ENCODE assay signal across 13 cellular contexts in genomic region chr3:126067959-126068358, GRCh38. TPM values are rescaled to one million over a fixed set of nuclear protein-coding genes. Genes with fewer than 3 reads are reported as not detected.
A peak's percentile ranks its signal among the peaks of the same experiment; 100 is the strongest.
DNase-seq lines count a peak whose midpoint lies in the region; TF ChIP-seq lines count a peak whose summit lies in the region.
"Had no signal": no experiment of that assay in that cellular context is flagged by ENCODE, and none has a peak within 500 bp of the region (broad histone marks: within the 10 kb centered on the region; RNA-seq: fewer than 3 reads in every experiment).

No MANE protein-coding gene starts in this region.

- H3K4ac ChIP-seq in neuronal stem cell (ENCODE audit: low read length), result no peak overlapping the region

- peaks cover 35% of the 10 kb centered on the region for H3K9me3 ChIP-seq in endodermal cell (ENCODE audit: control insufficient read depth, low read length)
- peaks cover 2% of the 10 kb centered on the region in 2 donors for H3K9me3 ChIP-seq in neuronal stem cell (replicated peaks in 1 of 2; ENCODE audit: control insufficient read depth in 2 of 2, insufficient read depth in 1 of 2, low read depth in 1 of 2, low read length in 2 of 2)

- H3K27me3 Mint-ChIP-seq in endodermal cell (ENCODE audit: insufficient read depth), result peaks cover 18% of the 10 kb centered on the region
- H3K27me3 Mint-ChIP-seq: CD4-positive, alpha-beta T cell had no signal

- H3K4me1 ChIP-seq in endodermal cell (ENCODE audit: control insufficient read depth, insufficient read depth, low read length) (peaks cover 17% of the 10 kb centered on the region), neuronal stem cell (ENCODE audit: control insufficient read depth in 2 of 2, insufficient read depth in 1 of 2, low read depth in 1 of 2, low read length in 2 of 2) (no peaks in the 10 kb centered on the region)

- no peak overlapping the region for H4K8ac ChIP-seq in neuronal stem cell (ENCODE audit: low read depth, low read length)

- H2BK5ac ChIP-seq in neuronal stem cell (ENCODE audit: low read length), result no peak overlapping the region

- H3K4me2 ChIP-seq in neuronal stem cell (ENCODE audit: insufficient read depth, low read length, poor library complexity, severe bottlenecking), result no peak overlapping the region
- H3K4me2 ChIP-seq: GM23338 had no signal

- H2AK5ac ChIP-seq in neuronal stem cell (ENCODE audit: low read depth, low read length), result no peak overlapping the region

- H3K79me1 ChIP-seq in neuronal stem cell (ENCODE audit: low read depth, low read length), result no peaks in the 10 kb centered on the region

- H2BK120ac ChIP-seq in neuronal stem cell (ENCODE audit: low read depth, low read length), result no peak overlapping the region

- H3K4me3 ChIP-seq in endodermal cell (ENCODE audit: low read length) (peak overlapping the region; percentile 66), neuronal stem cell (ENCODE audit: low read length in 2 of 2) (no peak overlapping the region)
- H3K4me3 ChIP-seq: GM23338 had no signal

- H4K91ac ChIP-seq in neuronal stem cell (ENCODE audit: low read depth, low read length, poor library complexity), result no peak overlapping the region

- 94 to 98% methylated on average over 6 to 8 of the region's 8 CpGs for WGBS in endodermal cell (ENCODE audit: insufficient coverage in 1 of 2, insufficient read length in 1 of 2), 2 experiments
- WGBS in neuronal stem cell (ENCODE audit: extremely low coverage in 2 of 2, insufficient read length in 2 of 2, insufficient replicate concordance in 1 of 2), 2 donors, result no CpG with 5 or more reads among the region's 8 CpGs

- TF ChIP-seq CTCF in GM13976 (IDR thresholded peaks at IDR 0.05; ENCODE audit: borderline replicate concordance, control extremely low read depth, extremely low read depth, insufficient read depth, missing control alignments), result no peak
- TF ChIP-seq CTCF in endodermal cell (conservative IDR thresholded peaks at IDR 0.05), result no peak

- H3K18ac ChIP-seq in neuronal stem cell (ENCODE audit: low read length), result no peak overlapping the region

- peak; percentile 12 for DNase-seq in GM13976 (ENCODE audit: low spot score)
- DNase-seq in endodermal cell, result no peak
- no peak for DNase-seq in neuronal stem cell (ENCODE audit: low spot score)
- DNase-seq in glomerular visceral epithelial cell (ENCODE audit: extremely low spot score), result no peak
- DNase-seq in NCI-H2107 (lab: John Stamatoyannopoulos, UW), result no peak
- no peak for DNase-seq in NCI-H748 (lab: John Stamatoyannopoulos, UW; ENCODE audit: unreplicated experiment)
- DNase-seq: ACHN; AML-193; Caco-2; CD4-positive, alpha-beta T cell; H9 had no signal

- H3K27me3 ChIP-seq in endodermal cell (ENCODE audit: control insufficient read depth, insufficient read depth, low read length, poor library complexity, severe bottlenecking) (no peaks in the 10 kb centered on the region), neuronal stem cell (ENCODE audit: control insufficient read depth in 3 of 3, insufficient read depth in 3 of 3, low read depth in 1 of 3, low read length in 3 of 3) (no peaks in the 10 kb centered on the region)

- H3K9me3 Mint-ChIP-seq in endodermal cell, result peaks cover 42% of the 10 kb centered on the region
- H3K9me3 Mint-ChIP-seq: GM23338, H9 had no signal

- no peak overlapping the region for H3K23ac ChIP-seq in neuronal stem cell (ENCODE audit: low read depth, low read length, poor library complexity)

- H3K36me3 ChIP-seq in endodermal cell (ENCODE audit: control insufficient read depth, insufficient read depth, low read length) (peaks cover 31% of the 10 kb centered on the region), neuronal stem cell (replicated peaks in 1 of 2; ENCODE audit: control insufficient read depth in 2 of 2, insufficient read depth in 2 of 2, low read length in 2 of 2) (peaks cover 0 to 17% of the 10 kb centered on the region in 2 donors)

- H2AFZ ChIP-seq in neuronal stem cell (ENCODE audit: low read length), result no peak overlapping the region
- H2AFZ ChIP-seq: GM23338 had no signal

- in situ Hi-C loops in GM13976 (cut with MboI; ENCODE audit: low sequenced_read_pairs, unreplicated experiment), result no loop called here

- H3K14ac ChIP-seq in neuronal stem cell (ENCODE audit: low read length), result peak overlapping the region; percentile 9

- H3K36me3 Mint-ChIP-seq in endodermal cell (ENCODE audit: low read depth), result peaks cover 39% of the 10 kb centered on the region

- no peak overlapping the region for H2BK15ac ChIP-seq in neuronal stem cell (ENCODE audit: low read length)

- H3K4me3 Mint-ChIP-seq in endodermal cell, result no peak overlapping the region
- H3K4me3 Mint-ChIP-seq: CD4-positive, alpha-beta T cell; GM23338; H9 had no signal

- no peak overlapping the region for H3K27ac ChIP-seq in endodermal cell (ENCODE audit: low read depth, low read length)
- no peak overlapping the region for H3K27ac ChIP-seq in neuronal stem cell (replicated peaks; ENCODE audit: low read length)
- H3K27ac ChIP-seq: C4-2B had no signal

- peaks cover 20% of the 10 kb centered on the region for H3K4me1 Mint-ChIP-seq in endodermal cell

- no peak overlapping the region for H3K27ac Mint-ChIP-seq in endodermal cell
- H3K27ac Mint-ChIP-seq: CD4-positive, alpha-beta T cell; GM23338 had no signal

- H3K9ac ChIP-seq in endodermal cell (ENCODE audit: extremely low read depth, low read length, poor library complexity, severe bottlenecking) (no peak overlapping the region), neuronal stem cell (ENCODE audit: low read depth, low read length, poor library complexity) (no peak overlapping the region)

- H2BK12ac ChIP-seq in neuronal stem cell (ENCODE audit: low read length), result no peak overlapping the region

RNA-seq across cellular contexts. Expression of gene SLC41A3, which starts 16.0 kb away (rescaled TPM):
- total RNA-seq in endodermal cell, result 10 to 100 TPM; 46.8 to 50.4 TPM
- 48.2 TPM for polyA plus RNA-seq in endodermal cell (2013, experiment 1 of 2)
- polyA plus RNA-seq in endodermal cell (2013, experiment 2 of 2), result 42.7 TPM
- polyA plus RNA-seq in neuronal stem cell (2013, experiment 1 of 2), result 46.4 TPM
- polyA plus RNA-seq in neuronal stem cell (2013, experiment 2 of 2), result 47.5 TPM
